In genomic region chr19:15251749-15252397, GRCh38 we compare ENCODE assay signal across 8 cellular contexts. TPM values are rescaled to one million over a fixed set of nuclear protein-coding genes. Genes with fewer than 3 reads are reported as not detected.
DNase-seq lines count a peak whose midpoint lies in the region; ATAC-seq, FAIRE-seq and TF ChIP-seq lines count a peak whose summit lies in the region.

No MANE protein-coding gene starts in this region.

- H3K4me1 ChIP-seq in astrocyte (ENCODE audit: insufficient read depth, low read length): peaks cover 59% of the 10 kb centered on the region

- no peak for FAIRE-seq in astrocyte (lab: Jason Lieb, UNC)

- peaks cover 24% of the 10 kb centered on the region for H3K36me3 Mint-ChIP-seq in HFFc6 (ENCODE audit: low read depth)
- H3K36me3 Mint-ChIP-seq in astrocyte (ENCODE audit: low read depth, unreplicated experiment): peaks cover 10% of the 10 kb centered on the region
- peaks cover 97% of the 10 kb centered on the region for H3K36me3 Mint-ChIP-seq in stimulated activated effector memory CD8-positive, alpha-beta T cell treated with anti-CD3 and anti-CD28 coated beads, Interleukin-12 subunit alpha, Interleukin-12 subunit beta, amount 100 ng/mL, for 72 hours

- H3K27ac ChIP-seq in astrocyte (ENCODE audit: low read depth, low read length): peak overlapping the region; percentile 99

- TF ChIP-seq CTCF in HFFc6 (IDR thresholded peaks at IDR 0.05): peak; percentile 79
- peak; percentile 45 for TF ChIP-seq CTCF in astrocyte (IDR thresholded peaks at IDR 0.05; ENCODE audit: insufficient read depth, low read depth, low read length)
- no peak for TF ChIP-seq CTCF in GM10266 (IDR thresholded peaks at IDR 0.05; ENCODE audit: control insufficient read depth, insufficient read depth, low read depth, missing control alignments)

- peaks cover 31% of the 10 kb centered on the region for H3K36me3 ChIP-seq in astrocyte (ENCODE audit: insufficient read depth, low read length)

- H3K27me3 ChIP-seq in astrocyte (ENCODE audit: insufficient read depth, low read length): no peaks in the 10 kb centered on the region

- H4K20me1 ChIP-seq in astrocyte (ENCODE audit: insufficient read depth, low read length): peaks cover 89% of the 10 kb centered on the region

- peak; percentile 94 for DNase-seq in HFFc6
- peak; percentile 90 for DNase-seq in astrocyte (ENCODE audit: low read depth)
- peak; percentile 91 for DNase-seq in iPS-NIHi11 (ENCODE audit: low spot score)
- DNase-seq in stimulated activated effector memory CD8-positive, alpha-beta T cell treated with anti-CD3 and anti-CD28 coated beads, Interleukin-12 subunit alpha, Interleukin-12 subunit beta, amount 100 ng/mL, for 72 hours (ENCODE audit: low spot score in 2 of 2): no peak
- DNase-seq in GM10266 (ENCODE audit: extremely low spot score): no peak
- DNase-seq in GDM1 (lab: John Stamatoyannopoulos, UW): no peak

- H3K4me2 ChIP-seq in astrocyte (ENCODE audit: low read length): peak overlapping the region; percentile 84

- H2AFZ ChIP-seq in astrocyte (ENCODE audit: low read depth, low read length): no peak overlapping the region

- H3K27ac Mint-ChIP-seq in HFFc6: peak overlapping the region; percentile 96
- H3K27ac Mint-ChIP-seq in astrocyte (ENCODE audit: unreplicated experiment): peak overlapping the region; percentile 69
- H3K27ac Mint-ChIP-seq in stimulated activated effector memory CD8-positive, alpha-beta T cell treated with anti-CD3 and anti-CD28 coated beads, Interleukin-12 subunit alpha, Interleukin-12 subunit beta, amount 100 ng/mL, for 72 hours: peak overlapping the region; percentile 61

- H3K4me3 Mint-ChIP-seq in HFFc6 (peak overlapping the region; percentile 73), astrocyte (ENCODE audit: unreplicated experiment) (peak overlapping the region; percentile 50)
- no peak overlapping the region for H3K4me3 Mint-ChIP-seq in stimulated activated effector memory CD8-positive, alpha-beta T cell treated with anti-CD3 and anti-CD28 coated beads, Interleukin-12 subunit alpha, Interleukin-12 subunit beta, amount 100 ng/mL, for 72 hours

- peak overlapping the region; percentile 26 for H3K4me3 ChIP-seq in astrocyte (ENCODE audit: insufficient read depth, low read depth, low read length)

- H3K9ac ChIP-seq in astrocyte (ENCODE audit: low read length): peak overlapping the region; percentile 89

- H3K9me3 Mint-ChIP-seq in HFFc6 (no peaks in the 10 kb centered on the region), astrocyte (ENCODE audit: unreplicated experiment) (no peaks in the 10 kb centered on the region)
- H3K9me3 Mint-ChIP-seq in stimulated activated effector memory CD8-positive, alpha-beta T cell treated with anti-CD3 and anti-CD28 coated beads, Interleukin-12 subunit alpha, Interleukin-12 subunit beta, amount 100 ng/mL, for 72 hours: no peaks in the 10 kb centered on the region

- H3K4me1 Mint-ChIP-seq in HFFc6 (ENCODE audit: low read depth): peaks cover 64% of the 10 kb centered on the region
- H3K4me1 Mint-ChIP-seq in astrocyte (ENCODE audit: low read depth, unreplicated experiment): peaks cover 39% of the 10 kb centered on the region
- H3K4me1 Mint-ChIP-seq in stimulated activated effector memory CD8-positive, alpha-beta T cell treated with anti-CD3 and anti-CD28 coated beads, Interleukin-12 subunit alpha, Interleukin-12 subunit beta, amount 100 ng/mL, for 72 hours: peaks cover 22% of the 10 kb centered on the region

- peaks cover 68% of the 10 kb centered on the region for H3K79me2 ChIP-seq in astrocyte (ENCODE audit: insufficient read depth, low read length)

- ATAC-seq in stimulated activated effector memory CD8-positive, alpha-beta T cell treated with anti-CD3 and anti-CD28 coated beads, Interleukin-12 subunit alpha, Interleukin-12 subunit beta, amount 100 ng/mL, for 72 hours: no peak
- no peak for ATAC-seq in HG03196 (IDR thresholded peaks at IDR 0.05; ENCODE audit: unreplicated experiment)
- ATAC-seq in HG03565 (IDR thresholded peaks at IDR 0.05; ENCODE audit: unreplicated experiment): no peak

- no peaks in the 10 kb centered on the region for H3K9me3 ChIP-seq in astrocyte (ENCODE audit: insufficient read depth, low read depth, low read length)

- H3K27me3 Mint-ChIP-seq in HFFc6 (ENCODE audit: insufficient read depth): peaks cover 5% of the 10 kb centered on the region; the same call in 1 of the 2 replicates
- H3K27me3 Mint-ChIP-seq in astrocyte (ENCODE audit: low read depth, unreplicated experiment): no peaks in the 10 kb centered on the region

RNA-seq across cellular contexts. Expression of gene EPHX3, which starts 19.6 kb away (rescaled TPM):
- under 1 TPM in 3 of 6 experiments, not detected in 3; 0.13 to 0.37 (median 0.14) TPM for total RNA-seq in HFFc6 (2021; fragmentation: NEBNext Ultra II Directional; extraction: Animal tissue kit (Norgen Biotek cat#: 25700))
- 0.54 and 0.87 TPM in 2 replicates for total RNA-seq in astrocyte

RNA-seq across cellular contexts. Expression of gene NOTCH3, which starts 51.1 kb away (rescaled TPM):
- 10 to 100 TPM in 4 of 6 experiments, 1 to 10 TPM in 2; 3.4 to 18.0 (median 13.1) TPM for total RNA-seq in HFFc6 (2021; fragmentation: NEBNext Ultra II Directional; extraction: Animal tissue kit (Norgen Biotek cat#: 25700))
- 162 and 219 TPM in 2 replicates for total RNA-seq in astrocyte

Comparison
In these comparisons a context has a peak if more than half of its experiments do, and no peak if none do; other contexts are left out.
1. DNase-seq: peak in HFFc6 (single experiment), astrocyte (single experiment) and iPS-NIHi11 (single experiment); none in stimulated activated effector memory CD8-positive, alpha-beta T cell treated with anti-CD3 and anti-CD28 coated beads, Interleukin-12 subunit alpha, Interleukin-12 subunit beta, amount 100 ng/mL, for 72 hours (0 of 2), GM10266 (single experiment) and GDM1 (single experiment).
2. Peak in every context shown above with its lines, with median percentiles within 50 percentile points of each other: H3K27ac Mint-ChIP-seq.